In genomic region chr7:82327898-82328297, GRCh38 we compare ENCODE assay signal across 33 cellular contexts.
"Had no signal": no experiment of that assay in that cellular context is flagged by ENCODE, and none has a peak within 500 bp of the region (broad histone marks: within the 10 kb centered on the region; RNA-seq: fewer than 3 reads in every experiment).

No MANE protein-coding gene starts in this region.

- H3K27ac ChIP-seq: brain microvascular endothelial cell, esophagus muscularis mucosa, foreskin keratinocyte, heart right ventricle, WERI-Rb-1 had no signal

- H3K9me3 Mint-ChIP-seq: activated CD4-positive, alpha-beta T cell treated with anti-CD3 and anti-CD28 coated beads, Interleukin-2, amount 10 ng/mL, durations not matched to agents 24 days and 14 days; effector memory CD8-positive, alpha-beta T cell; T-helper 2 cell treated with Interferon-gamma antibody and Interleukin-4, amounts not matched to agents 5 μg/mL and 100 μg/mL, for 36 hours had no signal

- H3K4me3 ChIP-seq: esophagus muscularis mucosa, gastrocnemius medialis, heart right ventricle had no signal

- H3K9me3 ChIP-seq: esophagus muscularis mucosa, gastrocnemius medialis, heart right ventricle had no signal

- DNase-seq: activated CD4-positive, alpha-beta memory T cell treated with anti-CD3 and anti-CD28 coated beads for 36 hours; activated CD4-positive, alpha-beta T cell treated with anti-CD3 and anti-CD28 coated beads for 36 hours; activated CD4-positive, alpha-beta T cell treated with anti-CD3 and anti-CD28 coated beads, Interleukin-2, amount 10 ng/mL, durations not matched to agents 24 days and 14 days; activated CD4-positive, CD25-positive, alpha-beta regulatory T cell; activated CD4-positive, CD25-positive, alpha-beta regulatory T cell treated with anti-CD3 and anti-CD28 coated beads, Interleukin-2, amount 50 U/mL, for 72 hours; activated CD8-positive, alpha-beta T cell treated with anti-CD3 and anti-CD28 coated beads, Interleukin-2, amount 10 ng/mL, durations not matched to agents 7 days and 5 days; activated effector memory CD4-positive, alpha-beta T cell treated with Interleukin-2 at 50 U/mL for 16 hours; activated gamma-delta T cell treated with Interleukin-2 at 50 U/mL for 16 hours; activated naive CD4-positive, alpha-beta T cell treated with anti-CD3 and anti-CD28 coated beads, Interleukin-2, amount 50 U/mL, for 16 hours; activated naive CD4-positive, alpha-beta T cell treated with Interleukin-2 at 50 U/mL for 16 hours; activated T-cell treated with anti-CD3 and anti-CD28 coated beads, Interleukin-2, amount 50 U/mL, for 4 hours; amniotic stem cell; anterior cingulate cortex; brain microvascular endothelial cell; caudate nucleus; cortex of kidney; dermis blood vessel endothelial cell; effector CD4-positive, alpha-beta T cell; effector memory CD8-positive, alpha-beta T cell; erythroblast; foreskin keratinocyte; gastrocnemius medialis; heart right ventricle; T-helper 1 cell; T-helper 17 cell; T1000; WERI-Rb-1 had no signal

- FAIRE-seq: astrocyte, colon had no signal

- H3K4me1 ChIP-seq: foreskin keratinocyte had no signal

- H3K27me3 Mint-ChIP-seq: activated CD4-positive, alpha-beta memory T cell treated with anti-CD3 and anti-CD28 coated beads for 36 hours; activated CD4-positive, alpha-beta T cell treated with anti-CD3 and anti-CD28 coated beads for 36 hours; activated CD4-positive, alpha-beta T cell treated with anti-CD3 and anti-CD28 coated beads, Interleukin-2, amount 10 ng/mL, durations not matched to agents 24 days and 14 days; activated naive CD8-positive, alpha-beta T cell; activated T-helper 17 cell treated with anti-CD3 and anti-CD28 coated beads, Interleukin-2, amount 50 U/mL, for 72 hours; effector memory CD8-positive, alpha-beta T cell; T-helper 17 cell had no signal

- H3K27me3 ChIP-seq: brain microvascular endothelial cell, esophagus muscularis mucosa, foreskin keratinocyte, gastrocnemius medialis, heart right ventricle had no signal

- H3K27ac Mint-ChIP-seq: activated CD4-positive, alpha-beta memory T cell treated with anti-CD3 and anti-CD28 coated beads for 36 hours; activated CD4-positive, alpha-beta T cell treated with anti-CD3 and anti-CD28 coated beads for 36 hours; activated CD4-positive, alpha-beta T cell treated with anti-CD3 and anti-CD28 coated beads, Interleukin-2, amount 10 ng/mL, durations not matched to agents 24 days and 14 days; activated CD8-positive, alpha-beta T cell treated with anti-CD3 and anti-CD28 coated beads, Interleukin-2, amount 10 ng/mL, durations not matched to agents 7 days and 5 days; activated naive CD8-positive, alpha-beta T cell; activated T-helper 17 cell treated with anti-CD3 and anti-CD28 coated beads, Interleukin-2, amount 50 U/mL, for 72 hours; effector memory CD8-positive, alpha-beta T cell; T-helper 17 cell; T-helper 2 cell treated with Interferon-gamma antibody and Interleukin-4, amounts not matched to agents 5 μg/mL and 100 μg/mL, for 36 hours had no signal

- H3K36me3 Mint-ChIP-seq: activated CD4-positive, alpha-beta memory T cell treated with anti-CD3 and anti-CD28 coated beads for 36 hours; activated naive CD8-positive, alpha-beta T cell had no signal

- H3K36me3 ChIP-seq: esophagus muscularis mucosa, gastrocnemius medialis, heart right ventricle, WERI-Rb-1 had no signal

- ATAC-seq: activated CD4-positive, alpha-beta T cell treated with anti-CD3 and anti-CD28 coated beads for 36 hours; activated CD8-positive, alpha-beta T cell treated with anti-CD3 and anti-CD28 coated beads, Interleukin-2, amount 10 ng/mL, durations not matched to agents 7 days and 5 days; activated T-cell treated with anti-CD3 and anti-CD28 coated beads, Interleukin-2, amount 50 U/mL, for 4 hours; activated T-helper 17 cell treated with anti-CD3 and anti-CD28 coated beads, Interleukin-2, amount 50 U/mL, for 72 hours; effector memory CD8-positive, alpha-beta T cell; foreskin keratinocyte; gastrocnemius medialis; heart right ventricle; T-helper 17 cell had no signal

- H3K4me3 Mint-ChIP-seq: activated CD4-positive, alpha-beta memory T cell treated with anti-CD3 and anti-CD28 coated beads for 36 hours; activated CD4-positive, alpha-beta T cell treated with anti-CD3 and anti-CD28 coated beads for 36 hours; activated CD4-positive, alpha-beta T cell treated with anti-CD3 and anti-CD28 coated beads, Interleukin-2, amount 10 ng/mL, durations not matched to agents 24 days and 14 days; activated CD8-positive, alpha-beta T cell treated with anti-CD3 and anti-CD28 coated beads, Interleukin-2, amount 10 ng/mL, durations not matched to agents 7 days and 5 days; activated naive CD8-positive, alpha-beta T cell; activated T-cell treated with anti-CD3 and anti-CD28 coated beads, Interleukin-2, amount 50 U/mL, for 4 hours; activated T-helper 17 cell treated with anti-CD3 and anti-CD28 coated beads, Interleukin-2, amount 50 U/mL, for 72 hours; effector memory CD8-positive, alpha-beta T cell; T-helper 17 cell; T-helper 2 cell treated with Interferon-gamma antibody and Interleukin-4, amounts not matched to agents 5 μg/mL and 100 μg/mL, for 36 hours had no signal

- H3K4me1 Mint-ChIP-seq: activated CD4-positive, alpha-beta T cell treated with anti-CD3 and anti-CD28 coated beads for 36 hours; activated CD4-positive, alpha-beta T cell treated with anti-CD3 and anti-CD28 coated beads, Interleukin-2, amount 10 ng/mL, durations not matched to agents 24 days and 14 days; activated T-helper 17 cell treated with anti-CD3 and anti-CD28 coated beads, Interleukin-2, amount 50 U/mL, for 72 hours; T-helper 17 cell had no signal
